ENCODE assay signal across 1 cellular context in the genomic region with DNA sequence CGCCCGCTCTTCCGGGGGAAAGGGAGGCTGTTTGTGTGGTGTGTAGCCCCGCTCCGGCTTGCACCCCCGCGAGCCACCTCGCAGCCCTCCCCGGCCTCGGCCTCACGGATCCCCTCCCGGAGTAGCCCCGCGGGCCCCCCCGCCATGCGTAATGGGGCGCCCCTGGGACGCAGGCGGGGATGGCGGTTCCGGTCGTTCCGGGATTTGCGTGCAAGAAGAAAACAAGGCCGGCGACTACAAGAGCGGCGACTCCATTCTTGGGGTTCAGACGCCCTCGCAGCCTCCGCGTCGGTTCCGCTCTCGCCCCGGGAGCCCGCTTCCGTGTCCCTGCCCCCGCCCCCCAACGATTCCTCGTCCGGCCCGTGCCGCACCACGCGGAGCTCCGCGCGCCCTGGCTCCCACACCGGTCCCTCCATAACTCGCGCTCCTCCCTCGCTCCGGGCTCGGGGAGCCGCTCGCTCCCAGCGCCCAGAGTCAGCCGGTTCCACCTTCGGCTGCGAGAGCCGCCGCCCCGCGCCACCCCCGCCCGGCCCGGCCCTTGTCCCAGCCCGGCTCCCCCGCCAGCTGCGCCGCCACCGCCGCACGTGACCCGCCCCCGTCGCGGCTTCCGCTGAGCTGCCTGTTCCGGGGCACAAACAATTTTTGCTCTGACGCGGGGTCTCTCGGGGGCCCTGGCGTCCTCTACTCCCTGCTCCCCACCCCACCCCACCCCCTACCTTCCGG.
TF ChIP-seq lines count a peak whose summit lies in the region.

No MANE protein-coding gene starts in this region.

TF ChIP-seq in H1, 55 proteins besides CTCF, POLR2A, EP300 and RAD21 (continued from another document):
- TF ChIP-seq, protein P1, sequence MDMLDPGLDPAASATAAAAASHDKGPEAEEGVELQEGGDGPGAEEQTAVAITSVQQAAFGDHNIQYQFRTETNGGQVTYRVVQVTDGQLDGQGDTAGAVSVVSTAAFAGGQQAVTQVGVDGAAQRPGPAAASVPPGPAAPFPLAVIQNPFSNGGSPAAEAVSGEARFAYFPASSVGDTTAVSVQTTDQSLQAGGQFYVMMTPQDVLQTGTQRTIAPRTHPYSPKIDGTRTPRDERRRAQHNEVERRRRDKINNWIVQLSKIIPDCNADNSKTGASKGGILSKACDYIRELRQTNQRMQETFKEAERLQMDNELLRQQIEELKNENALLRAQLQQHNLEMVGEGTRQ (IDR thresholded peaks at IDR 0.05; ENCODE audit: low read length) = peak; percentile 42; the same call in 1 of the 2 replicates
- TF ChIP-seq RBBP5 (IDR thresholded peaks at IDR 0.05; ENCODE audit: borderline replicate concordance, low read depth, low read length) (peak; percentile 28; the same call in 1 of the 2 replicates), SIRT6 (IDR thresholded peaks at IDR 0.05; ENCODE audit: low read length) (no peak), NRF1 (IDR thresholded peaks at IDR 0.05; ENCODE audit: low read depth, low read length) (no peak), MAX (IDR thresholded peaks at IDR 0.05) (peak; percentile 30; the same call in 1 of the 2 replicates), RXRA (IDR thresholded peaks at IDR 0.05; ENCODE audit: insufficient read depth, low read depth, low read length) (no peak)
